ENCODE assay signal across 27 cellular contexts in genomic region chr4:47744253-47744652, GRCh38.
A peak's percentile ranks its signal among the peaks of the same experiment; 100 is the strongest.
DNase-seq lines count a peak whose midpoint lies in the region; ATAC-seq, FAIRE-seq and TF ChIP-seq lines count a peak whose summit lies in the region.
"Had no signal": no experiment of that assay in that cellular context is flagged by ENCODE, and none has a peak within 500 bp of the region (broad histone marks: within the 10 kb centered on the region; RNA-seq: fewer than 3 reads in every experiment).

No MANE protein-coding gene starts in this region.

- H3K9me3 ChIP-seq in K562 (replicated peaks; ENCODE audit: control insufficient read depth, insufficient read depth, low read depth, low read length) = no peaks in the 10 kb centered on the region
- H3K9me3 ChIP-seq in neural cell (ENCODE audit: low read length) = no peaks in the 10 kb centered on the region
- H3K9me3 ChIP-seq: HAP-1, pancreas had no signal

- DNase-seq in Daoy (ENCODE audit: low read depth) = peak; percentile 23
- peak; percentile 11 for DNase-seq in LoVo (ENCODE audit: low spot score)
- no peak for DNase-seq in K562 (ENCODE audit: extremely low read depth in 1 of 4, low spot score in 3 of 4)
- no peak for DNase-seq in NCI-H1417 treated with DMSO at 0.1 percent for 48 hours (lab: John Stamatoyannopoulos, UW)
- no peak for DNase-seq in activated naive CD4-positive, alpha-beta T cell treated with Interleukin-2 at 50 U/mL for 16 hours
- DNase-seq: activated CD4-positive, alpha-beta T cell treated with anti-CD3 and anti-CD28 coated beads for 48 hours; activated CD8-positive, alpha-beta memory T cell treated with anti-CD3 and anti-CD28 coated beads, Interleukin-2, amount 10 ng/mL, durations not matched to agents 7 days and 5 days; activated effector memory CD4-positive, alpha-beta T cell treated with Interleukin-2 at 50 U/mL for 16 hours; foreskin fibroblast; hippocampal formation; mesendoderm; naive thymus-derived CD8-positive, alpha-beta T cell; NCI-H1048; NCI-H2171; pancreas; stimulated activated CD4-positive, alpha-beta T cell treated with anti-CD3 and anti-CD28 coated beads, Interleukin-2, amount 100 ng/mL, for 48 hours; SW 1271 had no signal

- no peaks in the 10 kb centered on the region for H3K9me1 ChIP-seq in K562 (ENCODE audit: control insufficient read depth, insufficient read depth, low read length)

- no peaks in the 10 kb centered on the region for H3K36me3 ChIP-seq in K562 (ENCODE audit: control insufficient read depth, insufficient read depth, low read length)
- no peaks in the 10 kb centered on the region for H3K36me3 ChIP-seq in neural cell (ENCODE audit: insufficient read depth, low read length)
- H3K36me3 ChIP-seq: BLaER1 treated with 17β-estradiol and CSF1 and Interleukin-3, amounts not matched to agents 10 nM and 100 nM; HAP-1; pancreas had no signal

- no peaks in the 10 kb centered on the region for H3K27me3 ChIP-seq in K562 (ENCODE audit: control insufficient read depth in 2 of 2, insufficient read depth in 2 of 2, low read length in 2 of 2)
- no peaks in the 10 kb centered on the region for H3K27me3 ChIP-seq in neural cell (ENCODE audit: insufficient read depth, low read depth, low read length)
- H3K27me3 ChIP-seq: BLaER1 treated with 17β-estradiol and CSF1 and Interleukin-3, amounts not matched to agents 10 nM and 100 nM; pancreas had no signal

- TF ChIP-seq EP300 in K562 (IDR thresholded peaks at IDR 0.05; ENCODE audit: low read length) (no peak), neural cell (conservative IDR thresholded peaks at IDR 0.05; ENCODE audit: poor library complexity, severe bottlenecking) (no peak)

- H2AFZ ChIP-seq in K562 (ENCODE audit: low read depth, low read length) = no peak overlapping the region
- H2AFZ ChIP-seq in neural cell (ENCODE audit: low read depth, low read length) = no peak overlapping the region

- no peak for FAIRE-seq in K562 (lab: Jason Lieb, UNC)
- FAIRE-seq: bronchial epithelial cell, GM12891, islet of Langerhans, pancreas, TTC549 had no signal

- TF ChIP-seq CTCF in K562 (IDR thresholded peaks at IDR 0.05 in 2 of 3, conservative IDR thresholded peaks at IDR 0.05 in 1 of 3; ENCODE audit: insufficient read depth in 2 of 3, low read depth in 1 of 3, low read length in 3 of 3) (no peak), neural cell (IDR thresholded peaks at IDR 0.05; ENCODE audit: poor library complexity, severe bottlenecking) (no peak)

- H3K79me2 ChIP-seq in K562 (ENCODE audit: control insufficient read depth, insufficient read depth, low read length) = no peaks in the 10 kb centered on the region
- no peaks in the 10 kb centered on the region for H3K79me2 ChIP-seq in neural cell (replicated peaks; ENCODE audit: insufficient read depth, low read length)

- H3K9ac ChIP-seq in K562 (ENCODE audit: insufficient read depth in 1 of 2, low read depth in 2 of 2, low read length in 2 of 2) (no peak overlapping the region), neural cell (ENCODE audit: low read length) (no peak overlapping the region)
- H3K9ac ChIP-seq: BLaER1 treated with 17β-estradiol and CSF1 and Interleukin-3, amounts not matched to agents 10 nM and 100 nM had no signal

- no peak overlapping the region for H3K4me2 ChIP-seq in K562 (ENCODE audit: insufficient read depth, low read length)
- H3K4me2 ChIP-seq in neural cell (ENCODE audit: low read length) = no peak overlapping the region
- H3K4me2 ChIP-seq: BLaER1 treated with 17β-estradiol and CSF1 and Interleukin-3, amounts not matched to agents 10 nM and 100 nM had no signal

- WGBS in K562 (ENCODE audit: insufficient coverage, low coverage, missing lambda C conversion rate) = 0% methylated on average over 2 of the region's 2 CpGs

- H3K4me3 ChIP-seq in K562 (no peak overlapping the region), neural cell (ENCODE audit: low read length) (peak overlapping the region; percentile 22)
- H3K4me3 ChIP-seq: BLaER1 treated with 17β-estradiol and CSF1 and Interleukin-3, amounts not matched to agents 10 nM and 100 nM; HAP-1; pancreas; skin epidermis had no signal

- no peaks in the 10 kb centered on the region for H3K4me1 ChIP-seq in K562 (replicated peaks in 1 of 2; ENCODE audit: control insufficient read depth in 2 of 2, insufficient read depth in 2 of 2, low read length in 2 of 2)
- H3K4me1 ChIP-seq: pancreas had no signal

- CTCF ChIA-PET in K562 (lab: Yijun Ruan, JAX; ENCODE audit: low intra/inter-chr PET ratio) = no interaction called here

- no TSS peak for BruUV-seq in K562 (replicated peaks; lab: Mats Ljungman, UMichigan)

- no peaks in the 10 kb centered on the region for H4K20me1 ChIP-seq in K562 (replicated peaks; ENCODE audit: control insufficient read depth, insufficient read depth, low read length)
- H4K20me1 ChIP-seq in neural cell (ENCODE audit: insufficient read depth) = no peaks in the 10 kb centered on the region
- H4K20me1 ChIP-seq: BLaER1 treated with 17β-estradiol and CSF1 and Interleukin-3, amounts not matched to agents 10 nM and 100 nM had no signal

- H3K27ac ChIP-seq in K562 (ENCODE audit: extremely low read depth, low read depth, low read length) (no peak overlapping the region), neural cell (ENCODE audit: low read length) (peak overlapping the region; percentile 46)
- H3K27ac ChIP-seq: BLaER1 treated with 17β-estradiol and CSF1 and Interleukin-3, amounts not matched to agents 10 nM and 100 nM; epithelial cell of prostate; pancreas; skin epidermis had no signal

- no peaks in the 10 kb centered on the region for H3K9me2 ChIP-seq in neural cell (ENCODE audit: insufficient read depth, low read length)

- in situ Hi-C loops in K562 (cut with MboI) = no loop called here

- POLR2A ChIA-PET in K562 (lab: Yijun Ruan, JAX) = no interaction called here

- H3F3A ChIP-seq in neural cell (ENCODE audit: insufficient read depth, low read length, poor library complexity, severe bottlenecking) = no peaks in the 10 kb centered on the region

- ATAC-seq in K562 = no peak
- ATAC-seq in HG02870 (IDR thresholded peaks at IDR 0.05; ENCODE audit: unreplicated experiment) = no peak
- ATAC-seq: activated CD8-positive, alpha-beta memory T cell treated with anti-CD3 and anti-CD28 coated beads, Interleukin-2, amount 10 ng/mL, durations not matched to agents 7 days and 5 days; naive thymus-derived CD8-positive, alpha-beta T cell; pancreas had no signal

- TF ChIP-seq POLR2A in K562 (conservative IDR thresholded peaks at IDR 0.05) = no peak

- intact Hi-C loops in K562 (cut with micrococcal nuclease) = no loop called here

- no peak for TF ChIP-seq RAD21 in K562 (CRISPR knock-in tag; conservative IDR thresholded peaks at IDR 0.05 in 1 of 2, IDR thresholded peaks at IDR 0.05 in 1 of 2)
- TF ChIP-seq RAD21 in neural cell (conservative IDR thresholded peaks at IDR 0.05) = no peak

TF ChIP-seq in K562, 482 proteins besides CTCF, POLR2A, EP300 and RAD21 (continues in another document):
- TF ChIP-seq ZMIZ1 (IDR thresholded peaks at IDR 0.05; ENCODE audit: low read depth in 2 of 2, low read length in 2 of 2) (no peak), HOXB6 (CRISPR knock-in tag; IDR thresholded peaks at IDR 0.05; ENCODE audit: borderline replicate concordance) (no peak)

TF ChIP-seq in neural cell, 6 proteins besides CTCF, POLR2A, EP300 and RAD21:
- TF ChIP-seq SMC3 (conservative IDR thresholded peaks at IDR 0.05; ENCODE audit: poor library complexity) (no peak), TAF1 (IDR thresholded peaks at IDR 0.05; ENCODE audit: low read depth) (no peak), EZH2 (IDR thresholded peaks at IDR 0.05; ENCODE audit: borderline replicate concordance, insufficient read depth, low read length, poor library complexity, severe bottlenecking) (no peak), MXI1 (conservative IDR thresholded peaks at IDR 0.05; ENCODE audit: poor library complexity, severe bottlenecking) (no peak), REST (IDR thresholded peaks at IDR 0.05; ENCODE audit: borderline replicate concordance) (no peak), POLR2AphosphoS5 (IDR thresholded peaks at IDR 0.05) (no peak)
TF ChIP-seq in neural cell: peak in this region for 0.

Comparison
In these comparisons a context has a peak if more than half of its experiments do, and no peak if none do; other contexts are left out.
1. DNase-seq: peak in Daoy (single experiment) and LoVo (single experiment); none in K562 (0 of 4), NCI-H1417 treated with DMSO at 0.1 percent for 48 hours (single experiment) and activated naive CD4-positive, alpha-beta T cell treated with Interleukin-2 at 50 U/mL for 16 hours (single experiment).